ENCODE assay signal across 8 cellular contexts in genomic region chr12:27013606-27014084, GRCh38. TPM values are rescaled to one million over a fixed set of nuclear protein-coding genes. Genes with fewer than 3 reads are reported as not detected.
A peak's percentile ranks its signal among the peaks of the same experiment; 100 is the strongest.
DNase-seq lines count a peak whose midpoint lies in the region; ATAC-seq and TF ChIP-seq lines count a peak whose summit lies in the region.

No MANE protein-coding gene starts in this region.

- in situ Hi-C loops in GM13977 (cut with MboI; ENCODE audit: low pct_unique_long_range_greater_than_20kb, low sequenced_read_pairs, unreplicated experiment): no loop called here

- DNase-seq in AG09309 (ENCODE audit: low read depth) (no peak), GM13977 (ENCODE audit: low spot score) (peak; percentile 12), OCI-M1 (lab: John Stamatoyannopoulos, UW) (peak; percentile 78), colonic mucosa (peak; percentile 52), lung microvascular endothelial cell (ENCODE audit: low read depth in 2 of 2) (peak; percentile 41 to 65), testis (peak; percentile 40), NCI-H446 (lab: John Stamatoyannopoulos, UW) (no peak)

- H3K9me3 ChIP-seq in colonic mucosa (no peaks in the 10 kb centered on the region), testis (no peaks in the 10 kb centered on the region)

- peak overlapping the region; percentile 82 to 95 for H3K9ac ChIP-seq in colonic mucosa (ENCODE audit: low read depth in 2 of 2, low read length in 2 of 2)

- H3K4me1 ChIP-seq in colonic mucosa (peaks cover 8% of the 10 kb centered on the region), testis (peaks cover 43% of the 10 kb centered on the region)

- 0% methylated on average over 12 to 13 of the region's 13 CpGs for whole genome bisulfite sequencing in testis, 2 donors

- H3K27ac ChIP-seq in colonic mucosa (peak overlapping the region; percentile 90), testis (peak overlapping the region; percentile 95)

- H3K36me3 ChIP-seq in colonic mucosa (no peaks in the 10 kb centered on the region), testis (ENCODE audit: low read depth, missing control alignments) (no peaks in the 10 kb centered on the region)

- peak; percentile 19 for ATAC-seq in HG02884 (IDR thresholded peaks at IDR 0.05; ENCODE audit: unreplicated experiment)

- intact Hi-C loops in colonic mucosa (cut with DNase I): loop anchor here (5.0 to 10.0 kb wide), 2 partner anchors 71 to 159 kb away; no protein-coding TSS in a partner anchor
- intact Hi-C loops in testis (cut with DNase I; ENCODE audit: low total_unique reads): no loop called here

- H3K4me3 ChIP-seq in AG09309 (ENCODE audit: control insufficient read depth, low read depth, low read length) (peak overlapping the region; percentile 84), colonic mucosa (peak overlapping the region; percentile 80), testis (peak overlapping the region; percentile 89 to 91)

- H3K27me3 ChIP-seq in colonic mucosa (no peaks in the 10 kb centered on the region), testis (no peaks in the 10 kb centered on the region)

- TF ChIP-seq CTCF in AG09309 (IDR thresholded peaks at IDR 0.05; ENCODE audit: control insufficient read depth, insufficient read depth, low read depth, low read length, missing control alignments) (no peak), GM13977 (IDR thresholded peaks at IDR 0.05; ENCODE audit: extremely low read depth, insufficient read depth, missing control alignments) (no peak), colonic mucosa (IDR thresholded peaks at IDR 0.05) (no peak), testis (IDR thresholded peaks at IDR 0.05) (no peak)

- no peak for TF ChIP-seq POLR2A in testis (IDR thresholded peaks at IDR 0.05)

RNA-seq across cellular contexts. Expression of gene TM7SF3, which starts 0.5 kb away (rescaled TPM):
- total RNA-seq in colonic mucosa (10 to 100 TPM; 50.0 to 59.1 TPM), lung microvascular endothelial cell (99.0 and 107 TPM in 2 replicates), testis (10 to 100 TPM; 64.4 to 69.6 TPM)
- polyA plus RNA-seq in testis (ENCODE audit: insufficient read depth, low read depth, low replicate concordance): 73.1 TPM

RNA-seq across cellular contexts. Expression of gene MED21, which starts 8.7 kb away (rescaled TPM):
- total RNA-seq in colonic mucosa (10 to 100 TPM; 44.5 to 45.1 TPM), lung microvascular endothelial cell (34.7 and 41.9 TPM in 2 replicates), testis (10 to 100 TPM; 72.5 to 83.2 TPM)
- 65.4 TPM for polyA plus RNA-seq in testis (ENCODE audit: insufficient read depth, low read depth, low replicate concordance)

Comparison
In these comparisons a context has a peak if more than half of its experiments do, and no peak if none do; other contexts are left out.
1. DNase-seq: peak in GM13977 (single experiment), OCI-M1 (single experiment), colonic mucosa (single experiment), lung microvascular endothelial cell (2 of 2) and testis (single experiment); none in AG09309 (single experiment) and NCI-H446 (0 of 2).
2. Peak in every context shown above with its lines, with median percentiles within 50 percentile points of each other: H3K4me3 ChIP-seq.